8 cellular contexts compared by ENCODE assay signal in genomic region chr5:180860273-180860886, GRCh38. TPM values are rescaled to one million over a fixed set of nuclear protein-coding genes. Genes with fewer than 3 reads are reported as not detected.
DNase-seq lines count a peak whose midpoint lies in the region; ATAC-seq and TF ChIP-seq lines count a peak whose summit lies in the region.

No MANE protein-coding gene starts in this region.

- TF ChIP-seq CTCF in fibroblast of villous mesenchyme (IDR thresholded peaks at IDR 0.05; ENCODE audit: insufficient read depth, low read depth, low read length): peak; percentile 7
- peak; percentile 20 for TF ChIP-seq CTCF in osteocyte (IDR thresholded peaks at IDR 0.05)

- peak; percentile 72 to 77 for ATAC-seq in CD4-positive, CD25-positive, alpha-beta regulatory T cell (ENCODE audit: low read depth in 2 of 2)
- ATAC-seq in GM18868 (IDR thresholded peaks at IDR 0.05; ENCODE audit: unreplicated experiment): peak; percentile 42
- ATAC-seq in HG03064 (IDR thresholded peaks at IDR 0.05; ENCODE audit: low read depth, unreplicated experiment): peak; percentile 53
- peak; percentile 73 for ATAC-seq in activated CD8-positive, alpha-beta memory T cell treated with anti-CD3 and anti-CD28 coated beads, Interleukin-2, amount 10 ng/mL, durations not matched to agents 7 days and 5 days

- H3K36me3 Mint-ChIP-seq in CD4-positive, CD25-positive, alpha-beta regulatory T cell: peaks cover 12% of the 10 kb centered on the region
- H3K36me3 Mint-ChIP-seq in activated CD8-positive, alpha-beta memory T cell treated with anti-CD3 and anti-CD28 coated beads, Interleukin-2, amount 10 ng/mL, durations not matched to agents 7 days and 5 days: peaks cover 22% of the 10 kb centered on the region
- peaks cover 19% of the 10 kb centered on the region for H3K36me3 Mint-ChIP-seq in osteocyte (ENCODE audit: unreplicated experiment)

- no peaks in the 10 kb centered on the region for H3K9me3 ChIP-seq in CD4-positive, CD25-positive, alpha-beta regulatory T cell (ENCODE audit: control insufficient read depth in 2 of 2, low read length in 2 of 2)

- H3K4me3 ChIP-seq in CD4-positive, CD25-positive, alpha-beta regulatory T cell (ENCODE audit: low read depth, low read length): peak overlapping the region; percentile 87
- peak overlapping the region; percentile 96 for H3K4me3 ChIP-seq in fibroblast of villous mesenchyme (ENCODE audit: low read depth, low read length)

- CTCF ChIA-PET in activated CD8-positive, alpha-beta memory T cell treated with anti-CD3 and anti-CD28 coated beads, Interleukin-2, amount 10 ng/mL, durations not matched to agents 7 days and 5 days (lab: Charles Lee): interaction anchor here (0.6 to 2.0 kb wide), 11 partner anchors 8 to 528 kb away, joined by 3 to 12 read pairs (median 3); no protein-coding TSS in a partner anchor

- peaks cover 14 to 34% (median 25%) of the 10 kb centered on the region in 4 donors for H3K4me1 Mint-ChIP-seq in CD4-positive, CD25-positive, alpha-beta regulatory T cell
- peaks cover 20% of the 10 kb centered on the region for H3K4me1 Mint-ChIP-seq in activated CD8-positive, alpha-beta memory T cell treated with anti-CD3 and anti-CD28 coated beads, Interleukin-2, amount 10 ng/mL, durations not matched to agents 7 days and 5 days
- H3K4me1 Mint-ChIP-seq in osteocyte (ENCODE audit: unreplicated experiment): peaks cover 6% of the 10 kb centered on the region

- peaks cover 11% of the 10 kb centered on the region for H3K36me3 ChIP-seq in CD4-positive, CD25-positive, alpha-beta regulatory T cell (ENCODE audit: control insufficient read depth, insufficient read depth, low read length)

- peak overlapping the region; percentile 90 to 98 (median 94) for H3K4me3 Mint-ChIP-seq in CD4-positive, CD25-positive, alpha-beta regulatory T cell
- H3K4me3 Mint-ChIP-seq in activated CD8-positive, alpha-beta memory T cell treated with anti-CD3 and anti-CD28 coated beads, Interleukin-2, amount 10 ng/mL, durations not matched to agents 7 days and 5 days: peak overlapping the region; percentile 89
- peak overlapping the region; percentile 85 for H3K4me3 Mint-ChIP-seq in osteocyte (ENCODE audit: unreplicated experiment)

- peak; percentile 38 to 86 (median 78) for DNase-seq in CD4-positive, CD25-positive, alpha-beta regulatory T cell
- peak; percentile 39 for DNase-seq in NCI-H460 (ENCODE audit: extremely low read depth, low read depth)
- DNase-seq in activated CD8-positive, alpha-beta memory T cell treated with anti-CD3 and anti-CD28 coated beads, Interleukin-2, amount 10 ng/mL, durations not matched to agents 7 days and 5 days: no peak
- no peak for DNase-seq in fibroblast of villous mesenchyme (ENCODE audit: low read depth)
- DNase-seq in osteocyte (ENCODE audit: extremely low spot score, unreplicated experiment): no peak
- DNase-seq in NCI-H1048 (lab: John Stamatoyannopoulos, UW): no peak

- peaks cover 20% of the 10 kb centered on the region for H3K4me1 ChIP-seq in CD4-positive, CD25-positive, alpha-beta regulatory T cell (ENCODE audit: control insufficient read depth, insufficient read depth, low read length, poor library complexity, severe bottlenecking)

- peak overlapping the region; percentile 86 for H3K27ac ChIP-seq in CD4-positive, CD25-positive, alpha-beta regulatory T cell (ENCODE audit: insufficient read depth, low read length, poor library complexity, severe bottlenecking)

- no peaks in the 10 kb centered on the region for H3K27me3 ChIP-seq in CD4-positive, CD25-positive, alpha-beta regulatory T cell (ENCODE audit: control insufficient read depth, insufficient read depth, low read length)

- H3K27me3 Mint-ChIP-seq in CD4-positive, CD25-positive, alpha-beta regulatory T cell: peaks cover 4% of the 10 kb centered on the region
- no peaks in the 10 kb centered on the region for H3K27me3 Mint-ChIP-seq in activated CD8-positive, alpha-beta memory T cell treated with anti-CD3 and anti-CD28 coated beads, Interleukin-2, amount 10 ng/mL, durations not matched to agents 7 days and 5 days
- H3K27me3 Mint-ChIP-seq in osteocyte (ENCODE audit: unreplicated experiment): no peaks in the 10 kb centered on the region

- peak overlapping the region; percentile 94 to 96 (median 94) for H3K27ac Mint-ChIP-seq in CD4-positive, CD25-positive, alpha-beta regulatory T cell
- H3K27ac Mint-ChIP-seq in activated CD8-positive, alpha-beta memory T cell treated with anti-CD3 and anti-CD28 coated beads, Interleukin-2, amount 10 ng/mL, durations not matched to agents 7 days and 5 days: peak overlapping the region; percentile 92
- peak overlapping the region; percentile 66 for H3K27ac Mint-ChIP-seq in osteocyte (ENCODE audit: unreplicated experiment)

- H3K9me3 Mint-ChIP-seq in CD4-positive, CD25-positive, alpha-beta regulatory T cell: peaks cover 0 to 5% (median 0%) of the 10 kb centered on the region in 7 donors
- H3K9me3 Mint-ChIP-seq in activated CD8-positive, alpha-beta memory T cell treated with anti-CD3 and anti-CD28 coated beads, Interleukin-2, amount 10 ng/mL, durations not matched to agents 7 days and 5 days (ENCODE audit: low read depth): no peaks in the 10 kb centered on the region
- H3K9me3 Mint-ChIP-seq in osteocyte (ENCODE audit: unreplicated experiment): peaks cover 5% of the 10 kb centered on the region

RNA-seq across cellular contexts. Expression of gene ZFP62, which starts 0.7 kb away (rescaled TPM):
- total RNA-seq in CD4-positive, CD25-positive, alpha-beta regulatory T cell: 21.5 TPM
- 10 to 100 TPM; 21.4 to 31.2 (median 24.8) TPM for polyA plus RNA-seq in CD4-positive, CD25-positive, alpha-beta regulatory T cell
- total RNA-seq in NCI-H460 (2014; rRNA removed; shearing (Covaris generic)): 38.7 and 44.1 TPM in 2 replicates
- polyA plus RNA-seq in NCI-H460 (2014; cell fraction: nucleus; rRNA removed): 39.6 and 48.9 TPM in 2 replicates
- 10 to 100 TPM; 23.2 to 25.2 TPM for total RNA-seq in activated CD8-positive, alpha-beta memory T cell treated with anti-CD3 and anti-CD28 coated beads, Interleukin-2, amount 10 ng/mL, durations not matched to agents 7 days and 5 days
- total RNA-seq in fibroblast of villous mesenchyme: 12.5 and 15.1 TPM in 2 replicates
- total RNA-seq in osteocyte: 21.7 and 22.2 TPM in 2 replicates

RNA-seq across cellular contexts. Expression of gene BTNL8, which starts 38.6 kb away (rescaled TPM):
- not detected for total RNA-seq in CD4-positive, CD25-positive, alpha-beta regulatory T cell
- polyA plus RNA-seq in CD4-positive, CD25-positive, alpha-beta regulatory T cell: under 1 TPM in 2 of 4 donors, not detected in 2; 0.16 to 0.33 TPM
- total RNA-seq in NCI-H460 (2014; rRNA removed; shearing (Covaris generic)): 0.32 TPM in 1 of 2 replicates, not detected in the other
- not detected in 2 replicates for polyA plus RNA-seq in NCI-H460 (2014; cell fraction: nucleus; rRNA removed)
- total RNA-seq in activated CD8-positive, alpha-beta memory T cell treated with anti-CD3 and anti-CD28 coated beads, Interleukin-2, amount 10 ng/mL, durations not matched to agents 7 days and 5 days: 1 to 10 TPM in 1 of 2 experiments, not detected in 1; 1.7 TPM
- total RNA-seq in fibroblast of villous mesenchyme (not detected in 2 replicates), osteocyte (not detected in 2 replicates)

RNA-seq across cellular contexts. Expression of gene MGAT1, which starts 57.8 kb away (rescaled TPM):
- total RNA-seq in CD4-positive, CD25-positive, alpha-beta regulatory T cell: 106 TPM
- polyA plus RNA-seq in CD4-positive, CD25-positive, alpha-beta regulatory T cell: 100 to 1,000 TPM; 171 to 210 (median 194) TPM
- total RNA-seq in NCI-H460 (2014; rRNA removed; shearing (Covaris generic)): 52.9 and 56.5 TPM in 2 replicates
- polyA plus RNA-seq in NCI-H460 (2014; cell fraction: nucleus; rRNA removed): 57.3 and 69.7 TPM in 2 replicates
- 100 to 1,000 TPM; 141 to 142 TPM for total RNA-seq in activated CD8-positive, alpha-beta memory T cell treated with anti-CD3 and anti-CD28 coated beads, Interleukin-2, amount 10 ng/mL, durations not matched to agents 7 days and 5 days
- total RNA-seq in fibroblast of villous mesenchyme (98.6 and 104 TPM in 2 replicates), osteocyte (137 and 140 TPM in 2 replicates)

Comparison
In these comparisons a context has a peak if more than half of its experiments do, and no peak if none do; other contexts are left out.
1. DNase-seq: peak in CD4-positive, CD25-positive, alpha-beta regulatory T cell (3 of 3) and NCI-H460 (single experiment); none in activated CD8-positive, alpha-beta memory T cell treated with anti-CD3 and anti-CD28 coated beads, Interleukin-2, amount 10 ng/mL, durations not matched to agents 7 days and 5 days (single experiment), fibroblast of villous mesenchyme (single experiment), osteocyte (single experiment) and NCI-H1048 (single experiment).
2. Peak in every context shown above with its lines, with median percentiles within 50 percentile points of each other: ATAC-seq, H3K27ac Mint-ChIP-seq and H3K4me3 Mint-ChIP-seq.